ENCODE assay signal across 18 cellular contexts in genomic region chr1:200041337-200042118, GRCh38. TPM values are rescaled to one million over a fixed set of nuclear protein-coding genes. Genes with fewer than 3 reads are reported as not detected.
DNase-seq lines count a peak whose midpoint lies in the region; ATAC-seq and TF ChIP-seq lines count a peak whose summit lies in the region.
"Had no signal": no experiment of that assay in that cellular context is flagged by ENCODE, and none has a peak within 500 bp of the region (broad histone marks: within the 10 kb centered on the region; RNA-seq: fewer than 3 reads in every experiment).

No MANE protein-coding gene starts in this region.

- DNase-seq in activated T-cell treated with anti-CD3 and anti-CD28 coated beads, Interleukin-2, amount 50 U/mL, for 72 hours = no peak
- DNase-seq in activated T-cell treated with anti-CD3 and anti-CD28 coated beads for 4 hours (no peak), endodermal cell (peak; percentile 76), mucosa of descending colon (peak in 2 of 3 donors; percentile 40 to 54), thoracic aorta (ENCODE audit: low spot score) (no peak), GM19238 (ENCODE audit: insufficient read length, low spot score) (no peak), NCI-H2107 treated with DMSO at 0.1 percent for 48 hours (lab: John Stamatoyannopoulos, UW; ENCODE audit: unreplicated experiment) (no peak)
- no peak for DNase-seq in activated CD4-positive, alpha-beta memory T cell treated with anti-CD3 and anti-CD28 coated beads, Interleukin-2, amount 10 ng/mL, durations not matched to agents 7 days and 5 days
- DNase-seq: 8988T; activated CD4-positive, CD25-positive, alpha-beta regulatory T cell; caudate nucleus; DMS153; NCI-H1092 treated with DMSO at 0.1 percent for 48 hours; NCI-H526 treated with DMSO at 0.1 percent for 48 hours had no signal

- H3K36me3 ChIP-seq in endodermal cell (ENCODE audit: control insufficient read depth, insufficient read depth, low read length) (no peaks in the 10 kb centered on the region), mucosa of descending colon (ENCODE audit: low read depth) (no peaks in the 10 kb centered on the region), thoracic aorta (no peaks in the 10 kb centered on the region)
- H3K36me3 ChIP-seq: SJSA1 had no signal

- H3K9me3 ChIP-seq in endodermal cell (ENCODE audit: control insufficient read depth, low read length) (no peaks in the 10 kb centered on the region), mucosa of descending colon (no peaks in the 10 kb centered on the region), thoracic aorta (no peaks in the 10 kb centered on the region)
- H3K9me3 ChIP-seq: SJSA1 had no signal

- peak overlapping the region; percentile 45 to 62 for H3K4me3 Mint-ChIP-seq in activated T-cell treated with anti-CD3 and anti-CD28 coated beads, Interleukin-2, amount 50 U/mL, for 72 hours
- peak overlapping the region; percentile 63 for H3K4me3 Mint-ChIP-seq in endodermal cell
- H3K4me3 Mint-ChIP-seq in activated CD4-positive, alpha-beta memory T cell treated with anti-CD3 and anti-CD28 coated beads, Interleukin-2, amount 10 ng/mL, durations not matched to agents 7 days and 5 days = no peak overlapping the region

- no peaks in the 10 kb centered on the region for H3K36me3 Mint-ChIP-seq in activated T-cell treated with anti-CD3 and anti-CD28 coated beads, Interleukin-2, amount 50 U/mL, for 72 hours (ENCODE audit: insufficient read depth in 2 of 2)
- no peaks in the 10 kb centered on the region for H3K36me3 Mint-ChIP-seq in endodermal cell (ENCODE audit: low read depth)
- H3K36me3 Mint-ChIP-seq in activated CD4-positive, alpha-beta memory T cell treated with anti-CD3 and anti-CD28 coated beads, Interleukin-2, amount 10 ng/mL, durations not matched to agents 7 days and 5 days (ENCODE audit: low read depth) = peaks cover 4% of the 10 kb centered on the region

- H3K27me3 ChIP-seq in endodermal cell (ENCODE audit: control insufficient read depth, insufficient read depth, low read length, poor library complexity, severe bottlenecking) = peaks cover 87% of the 10 kb centered on the region
- peaks cover 30% of the 10 kb centered on the region for H3K27me3 ChIP-seq in thoracic aorta (replicated peaks; ENCODE audit: insufficient read depth)

- TF ChIP-seq CTCF in endodermal cell (conservative IDR thresholded peaks at IDR 0.05) = no peak
- no peak for TF ChIP-seq CTCF in mucosa of descending colon (IDR thresholded peaks at IDR 0.05)
- TF ChIP-seq CTCF in thoracic aorta (IDR thresholded peaks at IDR 0.05) = no peak

- H3K9ac ChIP-seq in endodermal cell (ENCODE audit: extremely low read depth, low read length, poor library complexity, severe bottlenecking) = no peak overlapping the region

- peaks cover 22% of the 10 kb centered on the region for H3K4me1 Mint-ChIP-seq in activated T-cell treated with anti-CD3 and anti-CD28 coated beads, Interleukin-2, amount 50 U/mL, for 72 hours (ENCODE audit: low read depth)
- H3K4me1 Mint-ChIP-seq in endodermal cell = peaks cover 38% of the 10 kb centered on the region
- H3K4me1 Mint-ChIP-seq in activated CD4-positive, alpha-beta memory T cell treated with anti-CD3 and anti-CD28 coated beads, Interleukin-2, amount 10 ng/mL, durations not matched to agents 7 days and 5 days = peaks cover 18% of the 10 kb centered on the region

- H3K27ac Mint-ChIP-seq in activated T-cell treated with anti-CD3 and anti-CD28 coated beads, Interleukin-2, amount 50 U/mL, for 72 hours = no peak overlapping the region
- H3K27ac Mint-ChIP-seq in endodermal cell = no peak overlapping the region
- no peak overlapping the region for H3K27ac Mint-ChIP-seq in activated CD4-positive, alpha-beta memory T cell treated with anti-CD3 and anti-CD28 coated beads, Interleukin-2, amount 10 ng/mL, durations not matched to agents 7 days and 5 days
- H3K27ac Mint-ChIP-seq: activated T-helper 17 cell treated with anti-CD3 and anti-CD28 coated beads, Interleukin-2, amount 50 U/mL, for 72 hours had no signal

- no peaks in the 10 kb centered on the region for H3K9me3 Mint-ChIP-seq in activated T-cell treated with anti-CD3 and anti-CD28 coated beads, Interleukin-2, amount 50 U/mL, for 72 hours
- H3K9me3 Mint-ChIP-seq in endodermal cell = no peaks in the 10 kb centered on the region
- H3K9me3 Mint-ChIP-seq in activated CD4-positive, alpha-beta memory T cell treated with anti-CD3 and anti-CD28 coated beads, Interleukin-2, amount 10 ng/mL, durations not matched to agents 7 days and 5 days = no peaks in the 10 kb centered on the region
- H3K9me3 Mint-ChIP-seq: activated T-helper 17 cell treated with anti-CD3 and anti-CD28 coated beads, Interleukin-2, amount 50 U/mL, for 72 hours had no signal

- H3K27me3 Mint-ChIP-seq in activated T-cell treated with anti-CD3 and anti-CD28 coated beads, Interleukin-2, amount 50 U/mL, for 72 hours (ENCODE audit: low read depth) = peaks cover 61% of the 10 kb centered on the region
- H3K27me3 Mint-ChIP-seq in endodermal cell (ENCODE audit: insufficient read depth) = peaks cover 41% of the 10 kb centered on the region
- H3K27me3 Mint-ChIP-seq in activated CD4-positive, alpha-beta memory T cell treated with anti-CD3 and anti-CD28 coated beads, Interleukin-2, amount 10 ng/mL, durations not matched to agents 7 days and 5 days = peaks cover 61% of the 10 kb centered on the region

- CTCF ChIA-PET in activated CD4-positive, alpha-beta memory T cell treated with anti-CD3 and anti-CD28 coated beads, Interleukin-2, amount 10 ng/mL, durations not matched to agents 7 days and 5 days (lab: Charles Lee) = no interaction called here

- no peak overlapping the region for H3K27ac ChIP-seq in endodermal cell (ENCODE audit: low read depth, low read length)
- H3K27ac ChIP-seq in thoracic aorta = no peak overlapping the region
- H3K27ac ChIP-seq: SJSA1 had no signal

- WGBS in endodermal cell (ENCODE audit: insufficient coverage in 1 of 2, insufficient read length in 1 of 2), 2 experiments = 12 to 14% methylated on average over 23 to 35 of the region's 35 CpGs

- H3K4me3 ChIP-seq in endodermal cell (ENCODE audit: low read length) (peak overlapping the region; percentile 77), mucosa of descending colon (no peak overlapping the region), thoracic aorta (peak overlapping the region; percentile 25)
- H3K4me3 ChIP-seq: SJSA1 had no signal

- intact Hi-C loops in mucosa of descending colon (cut with DNase I, micrococcal nuclease) = no loop called here

- ATAC-seq in activated T-cell treated with anti-CD3 and anti-CD28 coated beads, Interleukin-2, amount 50 U/mL, for 72 hours (replicated peaks in 1 of 2) = no peak
- ATAC-seq in mucosa of descending colon = peak; percentile 2
- no peak for ATAC-seq in thoracic aorta (ENCODE audit: insufficient number of reproducible peaks, low FRiP score, low read depth)
- ATAC-seq: activated T-helper 17 cell treated with anti-CD3 and anti-CD28 coated beads, Interleukin-2, amount 50 U/mL, for 72 hours had no signal

- POLR2A ChIA-PET in activated CD4-positive, alpha-beta memory T cell treated with anti-CD3 and anti-CD28 coated beads, Interleukin-2, amount 10 ng/mL, durations not matched to agents 7 days and 5 days (lab: Charles Lee) = no interaction called here

- H3K4me1 ChIP-seq in endodermal cell (ENCODE audit: control insufficient read depth, insufficient read depth, low read length) (peaks cover 4% of the 10 kb centered on the region), mucosa of descending colon (ENCODE audit: low read depth) (peaks cover 7% of the 10 kb centered on the region), thoracic aorta (ENCODE audit: control insufficient read depth in 1 of 2, low read depth in 2 of 2) (peaks cover 17 to 24% of the 10 kb centered on the region in 2 donors)

RNA-seq across cellular contexts. Expression of gene NR5A2, which starts 14.0 kb away (rescaled TPM):
- total RNA-seq in activated T-cell treated with anti-CD3 and anti-CD28 coated beads, Interleukin-2, amount 50 U/mL, for 72 hours = under 1 TPM; 0.07 to 0.16 TPM
- 1 to 10 TPM in 1 of 2 donors, under 1 TPM in 1; 0.62 to 1.7 TPM for total RNA-seq in endodermal cell
- 0.36 TPM for polyA plus RNA-seq in endodermal cell (2013, experiment 1 of 2)
- 0.21 TPM for polyA plus RNA-seq in endodermal cell (2013, experiment 2 of 2)
- total RNA-seq in mucosa of descending colon = 10 to 100 TPM; 32.7 to 75.3 (median 47.9) TPM
- total RNA-seq in thoracic aorta = 1 to 10 TPM; 2.7 to 3.6 TPM
- total RNA-seq in activated CD4-positive, alpha-beta memory T cell treated with anti-CD3 and anti-CD28 coated beads, Interleukin-2, amount 10 ng/mL, durations not matched to agents 7 days and 5 days = under 1 TPM; 0.13 to 0.15 TPM
- total RNA-seq: fibroblast of villous mesenchyme, mononuclear cell had no signal

Comparison
In these comparisons a context has a peak if more than half of its experiments do, and no peak if none do; other contexts are left out.
1. DNase-seq: peak in endodermal cell (single experiment) and mucosa of descending colon (2 of 3); none in activated T-cell treated with anti-CD3 and anti-CD28 coated beads, Interleukin-2, amount 50 U/mL, for 72 hours (0 of 2), activated T-cell treated with anti-CD3 and anti-CD28 coated beads for 4 hours (single experiment), thoracic aorta (single experiment), GM19238 (single experiment), NCI-H2107 treated with DMSO at 0.1 percent for 48 hours (single experiment) and activated CD4-positive, alpha-beta memory T cell treated with anti-CD3 and anti-CD28 coated beads, Interleukin-2, amount 10 ng/mL, durations not matched to agents 7 days and 5 days (single experiment).
2. RNA of gene NR5A2, which starts 14.0 kb away (total RNA-seq): 32.7 to 75.3 TPM in mucosa of descending colon; 2.7 to 3.6 TPM in thoracic aorta, 0.62 to 1.7 TPM in endodermal cell, 0.07 to 0.16 TPM in activated T-cell treated with anti-CD3 and anti-CD28 coated beads, Interleukin-2, amount 50 U/mL, for 72 hours and 0.13 to 0.15 TPM in activated CD4-positive, alpha-beta memory T cell treated with anti-CD3 and anti-CD28 coated beads, Interleukin-2, amount 10 ng/mL, durations not matched to agents 7 days and 5 days; every median in the first group is over 4 times any median in the second.